8 cellular contexts compared by ENCODE assay signal in genomic region chr3:132029182-132029902, GRCh38. TPM values are rescaled to one million over a fixed set of nuclear protein-coding genes. Genes with fewer than 3 reads are reported as not detected.
DNase-seq lines count a peak whose midpoint lies in the region; ATAC-seq and TF ChIP-seq lines count a peak whose summit lies in the region.

No MANE protein-coding gene starts in this region.

- no peak overlapping the region for H3K9ac ChIP-seq in HCT116 (ENCODE audit: low read length)

- H3K9me3 ChIP-seq in HCT116 (ENCODE audit: control insufficient read depth in 1 of 2, insufficient read depth in 1 of 2, low read depth in 1 of 2, low read length in 2 of 2) (no peaks in the 10 kb centered on the region), prostate gland (no peaks in the 10 kb centered on the region)

- H3K27me3 Mint-ChIP-seq in activated naive CD8-positive, alpha-beta T cell treated with anti-CD3 and anti-CD28 coated beads, Interleukin-2, amount 50 U/mL, for 24 hours = peaks cover 42% of the 10 kb centered on the region

- H3K27ac ChIP-seq in HCT116 (ENCODE audit: low read depth, low read length) (no peak overlapping the region), prostate gland (peak overlapping the region in 1 of 2 donors; percentile 82)

- H3K27me3 ChIP-seq in HCT116 (ENCODE audit: insufficient read depth, low read length) = peaks cover 31% of the 10 kb centered on the region
- H3K27me3 ChIP-seq in prostate gland (replicated peaks; ENCODE audit: insufficient read depth) = no peaks in the 10 kb centered on the region

- TF ChIP-seq POLR2A in HCT116 (IDR thresholded peaks at IDR 0.05; ENCODE audit: borderline replicate concordance, extremely low read depth, insufficient read depth, insufficient read length) = no peak
- TF ChIP-seq POLR2A in prostate gland (IDR thresholded peaks at IDR 0.05) = no peak

- CTCF ChIA-PET in HCT116 (lab: Charles Lee) = interaction anchor here (0.6 to 1.6 kb wide), 10 partner anchors 8 to 996 kb away, joined by 3 to 7 read pairs (median 4); no protein-coding TSS in a partner anchor

- WGBS in prostate gland = 18% methylated on average over 15 of the region's 15 CpGs

- H3K79me2 ChIP-seq in HCT116 (ENCODE audit: insufficient read depth, low read length) = no peaks in the 10 kb centered on the region

- in situ Hi-C loops in SK-MEL-5 (cut with HindIII; ENCODE audit: low pct_unique_long_range_greater_than_20kb, low sequenced_read_pairs) = no loop called here

- peaks cover 5% of the 10 kb centered on the region for H3K4me1 Mint-ChIP-seq in activated naive CD8-positive, alpha-beta T cell treated with anti-CD3 and anti-CD28 coated beads, Interleukin-2, amount 50 U/mL, for 24 hours

- DNase-seq in GDM1 (lab: John Stamatoyannopoulos, UW) (peak; percentile 46), HCT116 (ENCODE audit: low read depth, low spot score) (peak; percentile 69), NCI-H1048 (lab: John Stamatoyannopoulos, UW) (peak; percentile 49), SK-MEL-5 (ENCODE audit: low read depth, low spot score) (peak; percentile 90), cardiac septum (ENCODE audit: low spot score) (peak; percentile 84), prostate gland (ENCODE audit: low spot score) (peak; percentile 84), cortex of kidney (lab: John Stamatoyannopoulos, UW) (no peak)
- DNase-seq in activated naive CD8-positive, alpha-beta T cell treated with anti-CD3 and anti-CD28 coated beads, Interleukin-2, amount 50 U/mL, for 24 hours = peak; percentile 73

- TF ChIP-seq CTCF in HCT116 (IDR thresholded peaks at IDR 0.05 in 2 of 3, conservative IDR thresholded peaks at IDR 0.05 in 1 of 3; ENCODE audit: borderline replicate concordance in 1 of 3, insufficient read depth in 1 of 3, low read depth in 2 of 3, low read length in 2 of 3) (peak; percentile 71 to 92 (median 88)), prostate gland (IDR thresholded peaks at IDR 0.05) (peak; percentile 45 to 71 (median 66))

- no peaks in the 10 kb centered on the region for H3K36me3 ChIP-seq in HCT116 (ENCODE audit: control insufficient read depth in 1 of 2, insufficient read depth in 2 of 2, low read length in 2 of 2)
- no peaks in the 10 kb centered on the region for H3K36me3 ChIP-seq in prostate gland

- BruUV-seq in HCT116 (replicated peaks; lab: Mats Ljungman, UMichigan) = no TSS peak

- H3K9me2 ChIP-seq in HCT116 (ENCODE audit: insufficient read depth) = no peaks in the 10 kb centered on the region

- H3K27ac Mint-ChIP-seq in activated naive CD8-positive, alpha-beta T cell treated with anti-CD3 and anti-CD28 coated beads, Interleukin-2, amount 50 U/mL, for 24 hours = no peak overlapping the region

- POLR2A ChIA-PET in HCT116 (lab: Charles Lee) = no interaction called here

- no peaks in the 10 kb centered on the region for H3K9me3 Mint-ChIP-seq in activated naive CD8-positive, alpha-beta T cell treated with anti-CD3 and anti-CD28 coated beads, Interleukin-2, amount 50 U/mL, for 24 hours

- H3K4me3 ChIP-seq in HCT116 (replicated peaks in 1 of 2; ENCODE audit: low read depth in 1 of 2, low read length in 2 of 2) (no peak overlapping the region), prostate gland (peak overlapping the region in 1 of 2 donors; percentile 7)

- ATAC-seq in HCT116 = peak; percentile 100
- ATAC-seq in activated naive CD8-positive, alpha-beta T cell treated with anti-CD3 and anti-CD28 coated beads, Interleukin-2, amount 50 U/mL, for 24 hours = peak; percentile 93

- H2AFZ ChIP-seq in HCT116 (ENCODE audit: low read depth, low read length, poor library complexity, severe bottlenecking) = no peak overlapping the region

- H4K20me1 ChIP-seq in HCT116 (ENCODE audit: insufficient read depth) = no peaks in the 10 kb centered on the region

- H3K4me1 ChIP-seq in HCT116 (ENCODE audit: control insufficient read depth in 1 of 2, insufficient read depth in 2 of 2, low read length in 2 of 2) (no peaks in the 10 kb centered on the region), prostate gland (replicated peaks) (no peaks in the 10 kb centered on the region)

- RAD21 ChIA-PET in HCT116 (lab: Charles Lee; ENCODE audit: low non-redundant PET in 1 of 2, low total read pairs in 2 of 2, uncharacterized antibody in 2 of 2, unreplicated experiment in 2 of 2) = no interaction called here

- H3K4me2 ChIP-seq in HCT116 (ENCODE audit: low read length) = no peak overlapping the region

- H3K4me3 Mint-ChIP-seq in activated naive CD8-positive, alpha-beta T cell treated with anti-CD3 and anti-CD28 coated beads, Interleukin-2, amount 50 U/mL, for 24 hours = no peak overlapping the region

- no peaks in the 10 kb centered on the region for H3K36me3 Mint-ChIP-seq in activated naive CD8-positive, alpha-beta T cell treated with anti-CD3 and anti-CD28 coated beads, Interleukin-2, amount 50 U/mL, for 24 hours (ENCODE audit: low read depth)

- intact Hi-C loops in HCT116 (cut with micrococcal nuclease) = loop anchor here (1.0 to 5.0 kb wide), 6 partner anchors 181 to 996 kb away; no protein-coding TSS in a partner anchor
- intact Hi-C loops in cardiac septum (cut with DNase I) = loop anchor here (2.0 to 10.0 kb wide), 3 partner anchors 235 to 975 kb away; no protein-coding TSS in a partner anchor
- intact Hi-C loops in prostate gland (cut with DNase I) = loop anchor here (2.0 kb wide), 1 partner anchor 235 kb away; no protein-coding TSS in a partner anchor

- TF ChIP-seq RAD21 in HCT116 (IDR thresholded peaks at IDR 0.05; ENCODE audit: low read depth) = peak; percentile 86

TF ChIP-seq in HCT116, 20 proteins besides CTCF, POLR2A, EP300 and RAD21:
- TF ChIP-seq CEBPB (IDR thresholded peaks at IDR 0.05; ENCODE audit: low read depth) (no peak), ATF3 (IDR thresholded peaks at IDR 0.05) (no peak), YY1 (IDR thresholded peaks at IDR 0.05; ENCODE audit: extremely low read depth, insufficient replicate concordance, low read depth, low read length) (no peak), TCF7L2 (IDR thresholded peaks at IDR 0.05; ENCODE audit: borderline replicate concordance, extremely low read depth, insufficient read depth, insufficient read length) (no peak)

RNA-seq across cellular contexts. Expression of gene CPNE4, which starts 5.5 kb away (rescaled TPM):
- total RNA-seq in HCT116 (2021; ENCODE audit: unreplicated experiment) (not detected), cardiac septum (7.4 TPM), prostate gland (10 to 100 TPM; 39.9 to 68.2 TPM)
- not detected in 2 replicates for polyA plus RNA-seq in HCT116 (2012)
- total RNA-seq in SK-MEL-5 (2014; rRNA removed; shearing (Covaris generic)) = not detected in 2 replicates
- not detected in 2 replicates for polyA plus RNA-seq in SK-MEL-5 (2015; cell fraction: cytosol; rRNA removed)
- not detected in 2 replicates for polyA plus RNA-seq in SK-MEL-5 (2015; cell fraction: nucleus; rRNA removed)
